ENCODE assay signal across 9 cellular contexts in the genomic region with DNA sequence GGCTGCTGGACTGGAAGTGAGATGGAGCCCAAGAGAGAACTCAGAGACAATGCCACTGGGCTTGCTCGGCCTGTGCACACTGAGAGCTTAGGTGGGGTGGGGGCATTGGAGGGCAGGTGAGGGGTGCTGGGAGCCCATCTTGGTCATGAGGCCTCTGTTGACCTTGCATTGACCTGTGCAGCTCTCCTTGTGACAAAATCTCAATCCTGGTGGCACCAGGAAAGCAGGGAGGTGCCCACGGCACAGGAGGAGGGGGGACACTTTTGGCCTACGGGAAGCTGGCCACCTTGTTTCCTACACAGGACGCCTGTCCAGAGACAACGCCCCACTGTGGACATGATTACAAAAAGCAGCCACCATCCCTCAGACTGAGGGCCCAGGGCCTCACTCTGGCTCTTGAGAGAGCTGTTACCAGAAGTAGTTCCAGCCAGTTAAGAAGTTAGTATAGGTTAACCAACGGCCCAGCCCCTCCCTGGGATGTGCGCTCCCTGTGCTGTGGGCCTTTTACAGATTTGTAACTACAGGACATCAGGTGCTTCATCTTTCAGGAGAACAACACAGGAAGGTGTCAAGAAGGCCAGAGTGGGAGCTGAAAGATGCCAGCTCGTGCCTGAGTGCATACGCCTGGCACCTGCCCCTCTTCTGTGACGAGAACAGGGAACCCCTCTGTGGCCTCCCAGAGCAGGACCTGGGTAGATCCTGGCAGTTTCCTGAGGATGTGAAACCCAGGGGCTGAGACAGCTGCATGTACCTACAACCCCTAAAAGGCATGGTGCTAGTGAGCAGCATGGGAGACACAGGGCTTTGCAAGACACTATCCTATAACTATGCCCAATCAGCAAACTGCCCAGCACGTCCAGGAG. TPM values are rescaled to one million over a fixed set of nuclear protein-coding genes. Genes with fewer than 3 reads are reported as not detected.
DNase-seq lines count a peak whose midpoint lies in the region; ATAC-seq and TF ChIP-seq lines count a peak whose summit lies in the region.
"Had no signal": no experiment of that assay in that cellular context is flagged by ENCODE, and none has a peak within 500 bp of the region (broad histone marks: within the 10 kb centered on the region; RNA-seq: fewer than 3 reads in every experiment).

No MANE protein-coding gene starts in this region.

- intact Hi-C loops in uterus (cut with DNase I; ENCODE audit: low total_unique reads), result no loop called here

- H3K4me3 ChIP-seq in uterus, result no peak overlapping the region

- peak overlapping the region; percentile 62 for H3K27ac Mint-ChIP-seq in activated T-helper 17 cell treated with anti-CD3 and anti-CD28 coated beads, Interleukin-2, amount 50 U/mL, for 72 hours

- no peaks in the 10 kb centered on the region for H3K36me3 ChIP-seq in uterus

- no peaks in the 10 kb centered on the region for H3K36me3 Mint-ChIP-seq in activated T-helper 17 cell treated with anti-CD3 and anti-CD28 coated beads, Interleukin-2, amount 50 U/mL, for 72 hours (ENCODE audit: low read depth)

- peaks cover 7% of the 10 kb centered on the region for H3K4me1 Mint-ChIP-seq in activated T-helper 17 cell treated with anti-CD3 and anti-CD28 coated beads, Interleukin-2, amount 50 U/mL, for 72 hours

- no peaks in the 10 kb centered on the region for H3K9me3 ChIP-seq in uterus

- H3K4me1 ChIP-seq in uterus, result no peaks in the 10 kb centered on the region

- no peak overlapping the region for H3K27ac ChIP-seq in uterus

- peak overlapping the region; percentile 17 for H3K4me3 Mint-ChIP-seq in activated T-helper 17 cell treated with anti-CD3 and anti-CD28 coated beads, Interleukin-2, amount 50 U/mL, for 72 hours

- peak; percentile 55 for ATAC-seq in GM18511 (IDR thresholded peaks at IDR 0.05; ENCODE audit: unreplicated experiment)
- ATAC-seq in GM21360 (IDR thresholded peaks at IDR 0.05; ENCODE audit: unreplicated experiment), result peak; percentile 53
- ATAC-seq in HG03103 (IDR thresholded peaks at IDR 0.05; ENCODE audit: low read depth, unreplicated experiment), result peak; percentile 44
- ATAC-seq in activated T-helper 17 cell treated with anti-CD3 and anti-CD28 coated beads, Interleukin-2, amount 50 U/mL, for 72 hours (replicated peaks), result no peak

- TF ChIP-seq POLR2A in uterus (IDR thresholded peaks at IDR 0.05), result no peak

- no peaks in the 10 kb centered on the region for H3K27me3 Mint-ChIP-seq in activated T-helper 17 cell treated with anti-CD3 and anti-CD28 coated beads, Interleukin-2, amount 50 U/mL, for 72 hours

- no peak for DNase-seq in kidney glomerular epithelial cell (lab: John Stamatoyannopoulos, UW)
- DNase-seq in NCI-H1092 treated with DMSO at 0.1 percent for 48 hours (lab: John Stamatoyannopoulos, UW), result no peak
- DNase-seq in uterus, result no peak
- DNase-seq in NCI-H524 (lab: John Stamatoyannopoulos, UW), result no peak
- DNase-seq: foreskin melanocyte had no signal

- H3K27me3 ChIP-seq in uterus, result no peaks in the 10 kb centered on the region

- TF ChIP-seq CTCF in uterus (IDR thresholded peaks at IDR 0.05), result no peak

- no peaks in the 10 kb centered on the region for H3K9me3 Mint-ChIP-seq in activated T-helper 17 cell treated with anti-CD3 and anti-CD28 coated beads, Interleukin-2, amount 50 U/mL, for 72 hours

RNA-seq across cellular contexts. Expression of a gene that starts 10.3 kb away (rescaled TPM):
- under 1 TPM; 0.16 to 0.61 TPM for total RNA-seq in activated T-helper 17 cell treated with anti-CD3 and anti-CD28 coated beads, Interleukin-2, amount 50 U/mL, for 72 hours
- total RNA-seq in uterus, result 1 to 10 TPM in 2 of 4 donors, under 1 TPM in 2; under 0.01 to 3.8 (median 0.74) TPM

RNA-seq across cellular contexts. Expression of a gene that starts 41.5 kb away (rescaled TPM):
- 10 to 100 TPM; 50.0 to 59.7 TPM for total RNA-seq in activated T-helper 17 cell treated with anti-CD3 and anti-CD28 coated beads, Interleukin-2, amount 50 U/mL, for 72 hours
- 10 to 100 TPM in 3 of 4 donors, 1 to 10 TPM in 1; 5.1 to 64.7 (median 41.9) TPM for total RNA-seq in uterus
